In the genomic region with DNA sequence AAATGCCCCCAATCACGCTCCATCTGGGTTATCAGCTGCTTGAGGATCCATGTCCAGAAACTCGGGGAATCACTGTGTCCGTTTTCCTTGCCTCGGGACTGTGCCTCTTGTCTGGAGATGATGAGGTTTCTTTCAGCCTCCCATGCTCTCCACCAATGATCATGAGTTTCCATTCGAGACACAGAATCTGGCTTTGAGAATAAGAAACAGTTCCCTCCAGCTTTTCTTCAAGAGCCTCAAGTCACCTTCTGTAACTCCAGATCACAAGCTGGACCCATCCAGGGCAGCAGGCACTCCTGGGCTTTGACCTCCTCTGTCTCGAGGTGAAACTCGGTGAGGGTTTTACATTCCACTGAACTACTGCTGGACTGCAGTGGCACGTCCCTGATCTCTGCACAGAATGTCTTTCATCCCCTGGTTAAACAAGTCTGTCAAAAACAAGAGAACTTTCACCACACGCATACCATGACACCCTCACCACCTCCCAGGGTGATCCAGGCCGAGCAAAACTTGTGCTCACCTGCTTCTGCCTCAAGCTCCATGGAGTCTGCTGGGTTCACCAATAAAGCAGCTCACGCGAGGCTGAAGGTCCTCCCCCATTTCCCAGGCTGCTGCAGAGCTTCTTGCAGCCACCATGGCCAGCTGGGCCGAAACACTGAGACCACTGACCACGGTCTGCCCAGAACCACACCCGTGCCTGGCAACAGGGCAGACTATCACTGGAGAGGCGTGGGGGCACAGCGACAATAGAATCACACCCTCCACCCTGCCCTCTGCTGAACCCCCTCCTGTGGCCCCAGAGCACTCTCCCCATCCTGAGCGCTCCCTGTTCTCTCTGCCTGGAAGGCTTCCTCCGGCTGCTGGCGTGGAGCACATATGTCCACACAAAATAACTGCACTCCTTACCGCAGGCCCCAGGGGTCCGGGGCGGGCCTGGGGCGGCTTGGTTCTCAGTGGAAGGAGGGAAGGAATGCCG, we compare ENCODE assay signal across 27 cellular contexts. TPM values are rescaled to one million over a fixed set of nuclear protein-coding genes. Genes with fewer than 3 reads are reported as not detected.
"Had no signal": no experiment of that assay in that cellular context is flagged by ENCODE, and none has a peak within 500 bp of the region (broad histone marks: within the 10 kb centered on the region; RNA-seq: fewer than 3 reads in every experiment).

No MANE protein-coding gene starts in this region.

- H3K4me3 Mint-ChIP-seq: activated CD8-positive, alpha-beta T cell treated with anti-CD3 and anti-CD28 coated beads for 36 hours; activated T-cell treated with anti-CD3 and anti-CD28 coated beads, Interleukin-2, amount 50 U/mL, for 4 hours; activated T-helper 17 cell treated with anti-CD3 and anti-CD28 coated beads, Interleukin-2, amount 50 U/mL, for 72 hours; naive B cell; nephron progenitor cell; stimulated activated effector memory CD8-positive, alpha-beta T cell treated with anti-CD3 and anti-CD28 coated beads, Interleukin-12 subunit alpha, Interleukin-12 subunit beta, amount 100 ng/mL, for 72 hours; stimulated activated naive CD8-positive, alpha-beta T cell treated with anti-CD3 and anti-CD28 coated beads, Interleukin-15, Interleukin-2, amounts not matched to agents 100 ng/mL and 50 ng/mL, for 24 hours had no signal

- DNase-seq: activated CD4-positive, alpha-beta T cell treated with anti-CD3 and anti-CD28 coated beads, Interleukin-2, amount 50 U/mL, for 1 hour; activated CD4-positive, CD25-positive, alpha-beta regulatory T cell treated with anti-CD3 and anti-CD28 coated beads, Interleukin-2, amount 50 U/mL, for 72 hours; activated CD8-positive, alpha-beta T cell treated with anti-CD3 and anti-CD28 coated beads for 36 hours; activated gamma-delta T cell treated with Interleukin-2 at 50 U/mL for 16 hours; activated naive CD4-positive, alpha-beta T cell treated with anti-CD3 and anti-CD28 coated beads, Interleukin-2, amount 50 U/mL, for 16 hours; activated T-cell treated with anti-CD3 and anti-CD28 coated beads, Interleukin-2, amount 50 U/mL, for 4 hours; amniotic stem cell; esophagus squamous epithelium; foreskin melanocyte; heart right ventricle; kidney glomerular epithelial cell; left ventricle myocardium inferior; naive B cell; nephron progenitor cell; nucleus accumbens; psoas muscle; sigmoid colon; small intestine; stimulated activated CD4-positive, alpha-beta T cell treated with anti-CD3 and anti-CD28 coated beads, Interleukin-4, amount 100 ng/mL, for 24 hours had no signal

- H3K4me1 Mint-ChIP-seq: activated T-helper 17 cell treated with anti-CD3 and anti-CD28 coated beads, Interleukin-2, amount 50 U/mL, for 72 hours; naive B cell; stimulated activated effector memory CD8-positive, alpha-beta T cell treated with anti-CD3 and anti-CD28 coated beads, Interleukin-12 subunit alpha, Interleukin-12 subunit beta, amount 100 ng/mL, for 72 hours had no signal

- H3K27me3 Mint-ChIP-seq: activated CD8-positive, alpha-beta T cell treated with anti-CD3 and anti-CD28 coated beads for 36 hours; stimulated activated naive CD8-positive, alpha-beta T cell treated with anti-CD3 and anti-CD28 coated beads, Interleukin-15, Interleukin-2, amounts not matched to agents 100 ng/mL and 50 ng/mL, for 24 hours had no signal

- H3K9me3 Mint-ChIP-seq: activated T-helper 17 cell treated with anti-CD3 and anti-CD28 coated beads, Interleukin-2, amount 50 U/mL, for 72 hours; stimulated activated naive CD8-positive, alpha-beta T cell treated with anti-CD3 and anti-CD28 coated beads, Interleukin-15, Interleukin-2, amounts not matched to agents 100 ng/mL and 50 ng/mL, for 24 hours had no signal

- H3K27ac Mint-ChIP-seq: activated CD8-positive, alpha-beta T cell treated with anti-CD3 and anti-CD28 coated beads for 36 hours; activated T-helper 17 cell treated with anti-CD3 and anti-CD28 coated beads, Interleukin-2, amount 50 U/mL, for 72 hours; naive B cell; nephron progenitor cell; stimulated activated effector memory CD8-positive, alpha-beta T cell treated with anti-CD3 and anti-CD28 coated beads, Interleukin-12 subunit alpha, Interleukin-12 subunit beta, amount 100 ng/mL, for 72 hours; stimulated activated naive CD8-positive, alpha-beta T cell treated with anti-CD3 and anti-CD28 coated beads, Interleukin-15, Interleukin-2, amounts not matched to agents 100 ng/mL and 50 ng/mL, for 24 hours had no signal

- H3K36me3 Mint-ChIP-seq: stimulated activated effector memory CD8-positive, alpha-beta T cell treated with anti-CD3 and anti-CD28 coated beads, Interleukin-12 subunit alpha, Interleukin-12 subunit beta, amount 100 ng/mL, for 72 hours had no signal

- ATAC-seq: activated CD8-positive, alpha-beta T cell treated with anti-CD3 and anti-CD28 coated beads for 36 hours; activated T-cell treated with anti-CD3 and anti-CD28 coated beads, Interleukin-2, amount 50 U/mL, for 4 hours; activated T-helper 17 cell treated with anti-CD3 and anti-CD28 coated beads, Interleukin-2, amount 50 U/mL, for 72 hours; heart right ventricle; psoas muscle; stimulated activated effector memory CD8-positive, alpha-beta T cell treated with anti-CD3 and anti-CD28 coated beads, Interleukin-12 subunit alpha, Interleukin-12 subunit beta, amount 100 ng/mL, for 72 hours had no signal

RNA-seq across cellular contexts. Expression of a gene that starts 25.1 kb away (rescaled TPM):
- total RNA-seq: activated CD8-positive, alpha-beta T cell treated with anti-CD3 and anti-CD28 coated beads for 36 hours; activated T-helper 17 cell treated with anti-CD3 and anti-CD28 coated beads, Interleukin-2, amount 50 U/mL, for 72 hours; chondrocyte; glomerular endothelial cell; left ventricle myocardium inferior; sigmoid colon; subcutaneous adipose tissue; T-helper 1 cell treated with Interleukin-12 subunit alpha and Interleukin-12 subunit beta and Interleukin-4 antibody, amounts not matched to agents 30 ng/mL and 1 ng/mL, for 36 hours; vagina had no signal
- polyA plus RNA-seq: heart right ventricle, psoas muscle had no signal
